ENCODE assay signal across 1 cellular context in the genomic region with DNA sequence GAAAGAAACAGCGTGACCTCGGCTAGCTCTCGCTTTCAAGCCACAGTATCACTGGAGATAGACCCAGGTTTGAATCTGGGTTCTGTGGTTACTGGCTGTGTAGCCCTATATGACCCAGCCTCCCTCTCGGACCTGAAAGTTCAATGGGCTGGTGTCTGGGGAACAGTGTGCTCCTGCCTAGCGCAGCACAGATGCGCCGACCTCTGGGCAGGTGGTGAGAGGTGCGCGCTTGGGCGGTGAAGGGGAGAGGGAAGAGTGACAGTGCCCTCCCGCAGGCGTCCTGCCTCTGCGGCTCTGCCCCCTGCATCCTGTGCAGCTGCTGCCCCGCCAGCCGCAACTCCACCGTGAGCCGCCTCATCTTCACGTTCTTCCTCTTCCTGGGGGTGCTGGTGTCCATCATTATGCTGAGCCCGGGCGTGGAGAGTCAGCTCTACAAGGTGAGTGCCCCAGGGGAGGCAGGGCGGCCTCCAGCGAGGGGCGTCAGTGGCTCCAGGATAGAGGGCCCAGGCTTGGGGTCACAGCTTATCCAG.
TF ChIP-seq lines count a peak whose summit lies in the region.

No MANE protein-coding gene starts in this region.

TF ChIP-seq in GM23338, 12 proteins besides CTCF, POLR2A, EP300 and RAD21 (continued from another document):
- TF ChIP-seq REST (IDR thresholded peaks at IDR 0.05; ENCODE audit: unreplicated experiment) (no peak), ETS1 (IDR thresholded peaks at IDR 0.05) (no peak), ZNF114 (CRISPR knock-in tag; IDR thresholded peaks at IDR 0.05) (no peak), STAT1 (IDR thresholded peaks at IDR 0.05; ENCODE audit: unreplicated experiment) (no peak), ZNF462 (CRISPR knock-in tag; IDR thresholded peaks at IDR 0.05) (no peak), NANOG (IDR thresholded peaks at IDR 0.05; ENCODE audit: borderline replicate concordance) (no peak), EZH2phosphoT487 (IDR thresholded peaks at IDR 0.05; ENCODE audit: unreplicated experiment) (no peak), ZNF331 (CRISPR knock-in tag; IDR thresholded peaks at IDR 0.05; ENCODE audit: low read depth) (no peak), JUNB (IDR thresholded peaks at IDR 0.05; ENCODE audit: unreplicated experiment) (no peak)
